ENCODE assay signal across 8 cellular contexts in the genomic region with DNA sequence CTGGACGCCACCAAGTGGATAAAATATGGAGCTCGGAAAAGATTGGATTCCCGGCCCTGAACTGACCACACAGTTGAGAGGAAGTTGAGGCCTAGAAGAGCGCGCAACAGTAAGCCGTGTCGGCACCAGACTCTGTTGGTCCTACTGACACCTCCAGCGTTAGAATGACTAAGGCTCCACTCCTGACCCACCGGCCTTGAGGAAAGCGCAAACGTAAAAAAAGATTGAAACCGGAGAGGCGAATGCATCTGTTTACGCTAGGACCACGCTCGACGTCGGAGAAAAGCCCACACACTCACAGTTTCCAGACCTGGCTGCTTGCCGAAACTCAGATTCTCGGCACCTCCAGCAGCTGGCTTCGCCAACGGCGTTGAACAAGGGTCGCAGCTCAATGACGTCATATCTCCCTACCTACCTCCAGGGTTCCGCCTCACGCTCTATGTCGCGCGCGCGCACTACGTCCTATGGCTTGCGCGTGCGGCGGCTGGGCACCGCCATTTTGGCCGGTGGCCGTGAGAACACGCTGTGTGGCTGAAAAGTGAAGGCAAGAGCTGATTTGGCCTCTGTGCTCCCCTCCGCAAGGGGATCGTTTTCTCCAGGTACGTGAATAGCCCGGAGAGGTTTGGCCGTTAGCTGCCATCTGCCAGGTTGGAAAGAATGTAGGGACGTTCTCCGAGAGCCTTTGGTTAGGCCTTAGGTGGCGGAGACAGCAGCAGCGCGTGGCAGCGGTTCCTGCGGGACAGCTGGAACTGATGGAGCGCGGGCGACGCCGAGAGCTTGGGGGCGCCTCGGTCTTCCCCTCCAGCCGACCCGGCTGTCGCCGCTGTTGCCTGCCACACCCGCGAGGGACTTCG. TPM values are rescaled to one million over a fixed set of nuclear protein-coding genes. Genes with fewer than 3 reads are reported as not detected.
A peak's percentile ranks its signal among the peaks of the same experiment; 100 is the strongest.
DNase-seq lines count a peak whose midpoint lies in the region; ATAC-seq and TF ChIP-seq lines count a peak whose summit lies in the region.

A gene (plus strand): TSS at position 491 of the 854 bp plus-strand sequence. CDS start 6,102 bp downstream, outside the sequence.
A gene with protein sequence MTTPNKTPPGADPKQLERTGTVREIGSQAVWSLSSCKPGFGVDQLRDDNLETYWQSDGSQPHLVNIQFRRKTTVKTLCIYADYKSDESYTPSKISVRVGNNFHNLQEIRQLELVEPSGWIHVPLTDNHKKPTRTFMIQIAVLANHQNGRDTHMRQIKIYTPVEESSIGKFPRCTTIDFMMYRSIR (minus strand): TSS at position 376 of the 854 bp plus-strand sequence. CDS start 2,097 bp downstream, outside the sequence.

- TF ChIP-seq CTCF in KMS-11 (conservative IDR thresholded peaks at IDR 0.05; ENCODE audit: low read depth, low read length) (0 out of 2 replicates have a peak, but pooled peaks have one; percentile 8), Panc1 (IDR thresholded peaks at IDR 0.05) (peak; percentile 9; the same call in 1 of the 2 replicates)

- H3K4me1 ChIP-seq in KMS-11 (ENCODE audit: low read depth, poor library complexity, severe bottlenecking) (peaks cover 50% of the 10 kb centered on the region), Panc1 (ENCODE audit: control insufficient read depth, insufficient read depth, low read length) (peaks cover 12% of the 10 kb centered on the region), esophagus (ENCODE audit: control insufficient read depth in 2 of 2, insufficient read depth in 2 of 2, low read length in 1 of 2) (peaks cover 0 to 1% of the 10 kb centered on the region in 2 donors), muscle layer of colon (ENCODE audit: insufficient read depth, low read length) (peaks cover 19% of the 10 kb centered on the region)

- peaks cover 28% of the 10 kb centered on the region for H3K4me1 Mint-ChIP-seq in activated T-cell treated with anti-CD3 and anti-CD28 coated beads, Interleukin-2, amount 50 U/mL, for 4 hours (ENCODE audit: low read depth)

- H2AFZ ChIP-seq in KMS-11 (ENCODE audit: low read depth) = peak within 1 kb of the TSS; percentile 67

- H3K4me3 Mint-ChIP-seq in activated T-cell treated with anti-CD3 and anti-CD28 coated beads, Interleukin-2, amount 50 U/mL, for 4 hours = peak within 1 kb of the TSS; percentile 91

- no peaks in the 10 kb centered on the region for H3K27me3 ChIP-seq in KMS-11 (ENCODE audit: insufficient read depth, low read depth)
- no peaks in the 10 kb centered on the region for H3K27me3 ChIP-seq in Panc1 (ENCODE audit: control insufficient read depth, insufficient read depth, low read length)
- H3K27me3 ChIP-seq in esophagus (ENCODE audit: control insufficient read depth in 1 of 2, insufficient read depth in 2 of 2, low read length in 2 of 2) = no peaks in the 10 kb centered on the region
- no peaks in the 10 kb centered on the region for H3K27me3 ChIP-seq in muscle layer of colon (ENCODE audit: control insufficient read depth in 1 of 2, insufficient read depth in 2 of 2, low read length in 2 of 2)

- POLR2A ChIA-PET in Panc1 (lab: Charles Lee) = interaction anchor here (0.7 kb wide), 1 partner anchor 28 kb away, joined by 3 read pairs; no protein-coding TSS in a partner anchor

- peaks cover 11% of the 10 kb centered on the region for H4K20me1 ChIP-seq in KMS-11 (ENCODE audit: insufficient read depth)

- peak within 1 kb of the TSS; percentile 95 for H3K4me2 ChIP-seq in KMS-11

- H3K9ac ChIP-seq in KMS-11 (peak within 1 kb of the TSS; percentile 96), muscle layer of colon (ENCODE audit: low read length) (peak within 1 kb of the TSS; percentile 74)

- no peaks in the 10 kb centered on the region for H3K27me3 Mint-ChIP-seq in activated T-cell treated with anti-CD3 and anti-CD28 coated beads, Interleukin-2, amount 50 U/mL, for 4 hours (ENCODE audit: low read depth)

- CTCF ChIA-PET in Panc1 (lab: Charles Lee) = interaction anchor here (0.6 kb wide), 1 partner anchor 928 kb away, joined by 12 read pairs; no protein-coding TSS in a partner anchor

- H3K79me2 ChIP-seq in KMS-11 (ENCODE audit: insufficient read depth, low read depth) = peaks cover 89% of the 10 kb centered on the region

- ATAC-seq in GM21737 (IDR thresholded peaks at IDR 0.05; ENCODE audit: unreplicated experiment) (peak; percentile 78), Panc1 (peak; percentile 96)
- ATAC-seq in activated T-cell treated with anti-CD3 and anti-CD28 coated beads, Interleukin-2, amount 50 U/mL, for 4 hours = peak; percentile 86 to 88

- in situ Hi-C loops in Panc1 (cut with HindIII; ENCODE audit: low pct_unique_long_range_greater_than_20kb, low sequenced_read_pairs) = no loop called here

- H3K9me3 Mint-ChIP-seq in activated T-cell treated with anti-CD3 and anti-CD28 coated beads, Interleukin-2, amount 50 U/mL, for 4 hours = peaks cover 10% of the 10 kb centered on the region

- BruUV-seq in Panc1 (replicated peaks; lab: Mats Ljungman, UMichigan) = no TSS peak

- H3K27ac ChIP-seq in KMS-11 = peak within 1 kb of the TSS; percentile 87
- peak within 1 kb of the TSS; percentile 95 for H3K27ac ChIP-seq in Panc1 (ENCODE audit: low read length)
- peak within 1 kb of the TSS; percentile 95 to 97 for H3K27ac ChIP-seq in esophagus (ENCODE audit: low read depth in 2 of 2, low read length in 1 of 2)
- peak within 1 kb of the TSS; percentile 93 for H3K27ac ChIP-seq in muscle layer of colon (ENCODE audit: low read depth, low read length)

- intact Hi-C loops in Panc1 (cut with micrococcal nuclease; ENCODE audit: unreplicated experiment) = no loop called here

- no peaks in the 10 kb centered on the region for H3K9me3 ChIP-seq in Panc1 (ENCODE audit: control insufficient read depth, insufficient read depth, low read depth, low read length)
- H3K9me3 ChIP-seq in esophagus (ENCODE audit: control insufficient read depth in 2 of 2, insufficient read depth in 1 of 2, low read depth in 1 of 2, low read length in 1 of 2) = peaks cover 0 to 2% of the 10 kb centered on the region in 2 donors
- H3K9me3 ChIP-seq in muscle layer of colon (ENCODE audit: low read length) = no peaks in the 10 kb centered on the region

- H3K4me3 ChIP-seq in KMS-11 (IDR thresholded peaks at IDR 0.05; ENCODE audit: insufficient read depth, low read depth, low read length) = peak within 1 kb of the TSS; percentile 16
- H3K4me3 ChIP-seq in Panc1 (ENCODE audit: low read depth in 2 of 2, low read length in 2 of 2) = peak within 1 kb of the TSS; percentile 87 to 91
- H3K4me3 ChIP-seq in esophagus (ENCODE audit: low read depth in 1 of 2, low read length in 2 of 2) = peak within 1 kb of the TSS; percentile 93 to 95
- H3K4me3 ChIP-seq in muscle layer of colon (ENCODE audit: low read depth in 1 of 2, low read length in 2 of 2) = peak within 1 kb of the TSS; percentile 88 to 94

- H3K36me3 ChIP-seq in KMS-11 (ENCODE audit: insufficient read depth) = no peaks in the 10 kb centered on the region; the same call in 1 of the 2 replicates
- peaks cover 23% of the 10 kb centered on the region for H3K36me3 ChIP-seq in Panc1 (ENCODE audit: control insufficient read depth, insufficient read depth, low read length)
- peaks cover 0 to 3% of the 10 kb centered on the region in 2 donors for H3K36me3 ChIP-seq in esophagus (ENCODE audit: control insufficient read depth in 2 of 2, insufficient read depth in 2 of 2, low read length in 1 of 2)
- peaks cover 24% of the 10 kb centered on the region for H3K36me3 ChIP-seq in muscle layer of colon (ENCODE audit: insufficient read depth, low read length)

- H3K36me3 Mint-ChIP-seq in activated T-cell treated with anti-CD3 and anti-CD28 coated beads, Interleukin-2, amount 50 U/mL, for 4 hours (ENCODE audit: insufficient read depth) = peaks cover 27% of the 10 kb centered on the region

- DNase-seq in DMS53 treated with DMSO at 0.1 percent for 48 hours (lab: John Stamatoyannopoulos, UW; ENCODE audit: unreplicated experiment) (peak; percentile 88), Panc1 (ENCODE audit: low read depth, low spot score) (peak; percentile 70)
- peak; percentile 96 for DNase-seq in activated T-cell treated with anti-CD3 and anti-CD28 coated beads, Interleukin-2, amount 50 U/mL, for 4 hours
- DNase-seq in stimulated activated CD8-positive, alpha-beta memory T cell treated with anti-CD3 and anti-CD28 coated beads, Interleukin-7, amount 100 ng/mL, for 24 hours (ENCODE audit: low read depth) = peak; percentile 91

- 0% methylated on average over 67 of the region's 67 CpGs for WGBS in esophagus, 2 donors

RNA-seq across cellular contexts. Expression of the first gene that starts in this region (rescaled TPM):
- total RNA-seq in Panc1 (2021; ENCODE audit: unreplicated experiment) = 73.7 TPM
- polyA plus RNA-seq in Panc1 (2012; ENCODE audit: insufficient read length) = 42.1 TPM
- 100 to 1,000 TPM; 229 to 243 (median 239) TPM for total RNA-seq in activated T-cell treated with anti-CD3 and anti-CD28 coated beads, Interleukin-2, amount 50 U/mL, for 4 hours
- polyA plus RNA-seq in esophagus = 10 to 100 TPM; 14.8 to 27.4 TPM

RNA-seq across cellular contexts. Expression of the second gene that starts in this region (rescaled TPM):
- total RNA-seq in Panc1 (2021; ENCODE audit: unreplicated experiment) = 10.5 TPM
- polyA plus RNA-seq in Panc1 (2012; ENCODE audit: insufficient read length) = 4.1 TPM
- total RNA-seq in activated T-cell treated with anti-CD3 and anti-CD28 coated beads, Interleukin-2, amount 50 U/mL, for 4 hours = 10 to 100 TPM; 17.8 to 22.3 (median 19.5) TPM
- polyA plus RNA-seq in esophagus = 10 to 100 TPM in 1 of 2 donors, 1 to 10 TPM in 1; 6.2 to 11.7 TPM

Comparison
In these comparisons a context has a peak if more than half of its experiments do, and no peak if none do; other contexts are left out.
1. Peak in every context shown above with its lines: DNase-seq, ATAC-seq, H3K4me3 ChIP-seq and H3K27ac ChIP-seq.
2. H3K4me3 ChIP-seq: peak in every context shown above with its lines; median percentile 94 in esophagus; 91 in muscle layer of colon; 89 in Panc1; 16 in KMS-11.